6 cellular contexts compared by ENCODE assay signal in genomic region chr4:1053891-1054290, GRCh38. TPM values are rescaled to one million over a fixed set of nuclear protein-coding genes. Genes with fewer than 3 reads are reported as not detected.
"Had no signal": no experiment of that assay in that cellular context is flagged by ENCODE, and none has a peak within 500 bp of the region (broad histone marks: within the 10 kb centered on the region; RNA-seq: fewer than 3 reads in every experiment).

No MANE protein-coding gene starts in this region.

RNA-seq across cellular contexts. Expression of gene RNF212, which starts 59.5 kb away (rescaled TPM):
- total RNA-seq: LHCN-M2, MCF 10A, OCI-LY7, RPMI7951, SJCRH30, SK-MEL-5 had no signal
